In the genomic region with DNA sequence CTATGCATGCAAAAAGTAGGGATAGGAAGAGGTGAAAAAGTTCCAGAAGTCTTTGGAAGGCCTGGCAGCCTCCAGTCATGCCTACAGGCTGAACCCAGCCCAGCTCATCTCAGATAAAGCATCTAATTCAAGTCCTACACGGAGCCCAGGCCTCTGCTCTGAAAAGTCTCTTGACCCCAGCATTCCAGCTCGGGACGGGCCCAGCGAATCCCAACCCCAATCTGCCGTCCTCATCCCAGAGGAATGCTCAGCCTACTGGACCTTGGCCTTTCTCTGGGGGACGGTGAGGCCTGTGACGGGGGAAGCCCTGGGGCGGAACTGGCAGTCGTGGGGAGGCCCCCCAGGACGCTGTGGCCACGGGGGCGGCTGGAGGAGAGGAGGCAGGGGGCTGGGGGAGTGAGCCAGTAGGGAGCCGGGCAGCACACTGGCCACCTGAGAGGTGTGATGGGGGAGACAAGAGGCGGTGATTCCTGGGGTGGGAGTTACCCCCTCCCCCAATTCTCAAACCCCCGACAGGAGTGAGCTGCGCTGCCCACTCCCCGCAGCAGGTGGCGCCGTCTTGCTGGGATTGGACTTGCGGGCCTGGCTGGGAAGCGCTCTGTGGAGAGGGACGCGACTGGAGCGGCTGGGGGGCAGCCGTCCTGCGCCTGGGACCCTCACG, we compare ENCODE assay signal across 8 cellular contexts.
DNase-seq lines count a peak whose midpoint lies in the region; TF ChIP-seq lines count a peak whose summit lies in the region.

No MANE protein-coding gene starts in this region.

- peaks cover 17% of the 10 kb centered on the region for H3K4me1 Mint-ChIP-seq in activated CD4-positive, alpha-beta T cell treated with anti-CD3 and anti-CD28 coated beads, Interleukin-2, amount 10 ng/mL, durations not matched to agents 7 days and 5 days

- 26% methylated on average over 27 of the region's 27 CpGs for WGBS in liver

- H3K9me3 ChIP-seq in MG63 (peaks cover 3% of the 10 kb centered on the region; the same call in 1 of the 2 replicates), liver (ENCODE audit: control insufficient read depth in 4 of 4, low read length in 3 of 4) (no peaks in the 10 kb centered on the region)

- no peaks in the 10 kb centered on the region for H3K36me3 ChIP-seq in MG63
- H3K36me3 ChIP-seq in liver (ENCODE audit: control insufficient read depth in 4 of 4, insufficient read depth in 3 of 4, low read depth in 1 of 4, low read length in 3 of 4), result no peaks in the 10 kb centered on the region

- DNase-seq in EL (peak; percentile 95), MG63 (peak; percentile 75), dedifferentiated amniotic fluid mesenchymal stem cell (ENCODE audit: extremely low spot score) (peak; percentile 45), middle frontal gyrus (ENCODE audit: extremely low spot score, low spot score) (no peak), DMS153 treated with DMSO at 0.1 percent for 48 hours (lab: John Stamatoyannopoulos, UW; ENCODE audit: unreplicated experiment) (no peak)
- DNase-seq in activated CD4-positive, alpha-beta T cell treated with anti-CD3 and anti-CD28 coated beads, Interleukin-2, amount 10 ng/mL, durations not matched to agents 7 days and 5 days, result peak; percentile 36
- peak; percentile 63 for DNase-seq in stimulated activated CD4-positive, alpha-beta T cell treated with anti-CD3 and anti-CD28 coated beads, Interleukin-4, amount 100 ng/mL, for 1 hour

- POLR2A ChIA-PET in activated CD4-positive, alpha-beta T cell treated with anti-CD3 and anti-CD28 coated beads, Interleukin-2, amount 10 ng/mL, durations not matched to agents 7 days and 5 days (lab: Charles Lee), result interaction anchor here (0.8 kb wide), 1 partner anchor 250 kb away, joined by 5 read pairs; no protein-coding TSS in a partner anchor

- H3K9ac ChIP-seq in liver (ENCODE audit: low read depth in 1 of 2, low read length in 2 of 2), result no peak overlapping the region

- no peaks in the 10 kb centered on the region for H3K27me3 ChIP-seq in MG63
- H3K27me3 ChIP-seq in liver (ENCODE audit: control insufficient read depth in 4 of 4, insufficient read depth in 4 of 4, low read length in 3 of 4), result no peaks in the 10 kb centered on the region

- H3K36me3 Mint-ChIP-seq in activated CD4-positive, alpha-beta T cell treated with anti-CD3 and anti-CD28 coated beads, Interleukin-2, amount 10 ng/mL, durations not matched to agents 7 days and 5 days (ENCODE audit: low read depth), result no peaks in the 10 kb centered on the region

- H3K4me1 ChIP-seq in liver (ENCODE audit: control insufficient read depth in 4 of 4, insufficient read depth in 4 of 4, low read length in 3 of 4), result peaks cover 16 to 39% (median 25%) of the 10 kb centered on the region in 4 donors

- no peaks in the 10 kb centered on the region for H3K9me3 Mint-ChIP-seq in activated CD4-positive, alpha-beta T cell treated with anti-CD3 and anti-CD28 coated beads, Interleukin-2, amount 10 ng/mL, durations not matched to agents 7 days and 5 days

- H3K4me3 ChIP-seq in MG63 (no peak overlapping the region), liver (ENCODE audit: low read depth in 1 of 3, low read length in 3 of 3) (peak overlapping the region in 1 of 3 donors; percentile 22)

- TF ChIP-seq RAD21 in liver (IDR thresholded peaks at IDR 0.05), result peak; percentile 92 to 96

- H3K27ac ChIP-seq in liver (ENCODE audit: low read depth in 1 of 2, low read length in 2 of 2), result no peak overlapping the region

- no peak overlapping the region for H3K4me3 Mint-ChIP-seq in activated CD4-positive, alpha-beta T cell treated with anti-CD3 and anti-CD28 coated beads, Interleukin-2, amount 10 ng/mL, durations not matched to agents 7 days and 5 days

- no peak overlapping the region for H3K27ac Mint-ChIP-seq in activated CD4-positive, alpha-beta T cell treated with anti-CD3 and anti-CD28 coated beads, Interleukin-2, amount 10 ng/mL, durations not matched to agents 7 days and 5 days

- peak; percentile 89 for TF ChIP-seq CTCF in liver (IDR thresholded peaks at IDR 0.05; ENCODE audit: low read depth, low read length, missing input control)

- CTCF ChIA-PET in activated CD4-positive, alpha-beta T cell treated with anti-CD3 and anti-CD28 coated beads, Interleukin-2, amount 10 ng/mL, durations not matched to agents 7 days and 5 days (lab: Charles Lee), result interaction anchor here (0.6 to 2.8 kb wide), 9 partner anchors 11 to 510 kb away, joined by 3 to 10 read pairs (median 4); a partner anchor contains a TSS

- H3K27me3 Mint-ChIP-seq in activated CD4-positive, alpha-beta T cell treated with anti-CD3 and anti-CD28 coated beads, Interleukin-2, amount 10 ng/mL, durations not matched to agents 7 days and 5 days, result no peaks in the 10 kb centered on the region

TF ChIP-seq in liver, 16 proteins besides CTCF, POLR2A, EP300 and RAD21:
- TF ChIP-seq, protein P1, sequence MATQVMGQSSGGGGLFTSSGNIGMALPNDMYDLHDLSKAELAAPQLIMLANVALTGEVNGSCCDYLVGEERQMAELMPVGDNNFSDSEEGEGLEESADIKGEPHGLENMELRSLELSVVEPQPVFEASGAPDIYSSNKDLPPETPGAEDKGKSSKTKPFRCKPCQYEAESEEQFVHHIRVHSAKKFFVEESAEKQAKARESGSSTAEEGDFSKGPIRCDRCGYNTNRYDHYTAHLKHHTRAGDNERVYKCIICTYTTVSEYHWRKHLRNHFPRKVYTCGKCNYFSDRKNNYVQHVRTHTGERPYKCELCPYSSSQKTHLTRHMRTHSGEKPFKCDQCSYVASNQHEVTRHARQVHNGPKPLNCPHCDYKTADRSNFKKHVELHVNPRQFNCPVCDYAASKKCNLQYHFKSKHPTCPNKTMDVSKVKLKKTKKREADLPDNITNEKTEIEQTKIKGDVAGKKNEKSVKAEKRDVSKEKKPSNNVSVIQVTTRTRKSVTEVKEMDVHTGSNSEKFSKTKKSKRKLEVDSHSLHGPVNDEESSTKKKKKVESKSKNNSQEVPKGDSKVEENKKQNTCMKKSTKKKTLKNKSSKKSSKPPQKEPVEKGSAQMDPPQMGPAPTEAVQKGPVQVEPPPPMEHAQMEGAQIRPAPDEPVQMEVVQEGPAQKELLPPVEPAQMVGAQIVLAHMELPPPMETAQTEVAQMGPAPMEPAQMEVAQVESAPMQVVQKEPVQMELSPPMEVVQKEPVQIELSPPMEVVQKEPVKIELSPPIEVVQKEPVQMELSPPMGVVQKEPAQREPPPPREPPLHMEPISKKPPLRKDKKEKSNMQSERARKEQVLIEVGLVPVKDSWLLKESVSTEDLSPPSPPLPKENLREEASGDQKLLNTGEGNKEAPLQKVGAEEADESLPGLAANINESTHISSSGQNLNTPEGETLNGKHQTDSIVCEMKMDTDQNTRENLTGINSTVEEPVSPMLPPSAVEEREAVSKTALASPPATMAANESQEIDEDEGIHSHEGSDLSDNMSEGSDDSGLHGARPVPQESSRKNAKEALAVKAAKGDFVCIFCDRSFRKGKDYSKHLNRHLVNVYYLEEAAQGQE (IDR thresholded peaks at IDR 0.05), result no peak
- TF ChIP-seq FOXA2 (IDR thresholded peaks at IDR 0.05), result no peak
- TF ChIP-seq RXRA (IDR thresholded peaks at IDR 0.05), result peak in 1 of 2 donors; percentile 14
- TF ChIP-seq NR2F2 (IDR thresholded peaks at IDR 0.05), result peak; percentile 62
- TF ChIP-seq SP1 (IDR thresholded peaks at IDR 0.05), result peak; percentile 36
- TF ChIP-seq, protein P2, sequence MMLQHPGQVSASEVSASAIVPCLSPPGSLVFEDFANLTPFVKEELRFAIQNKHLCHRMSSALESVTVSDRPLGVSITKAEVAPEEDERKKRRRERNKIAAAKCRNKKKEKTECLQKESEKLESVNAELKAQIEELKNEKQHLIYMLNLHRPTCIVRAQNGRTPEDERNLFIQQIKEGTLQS (IDR thresholded peaks at IDR 0.05), result no peak

Comparison
In these comparisons a context has a peak if more than half of its experiments do, and no peak if none do; other contexts are left out.
1. DNase-seq: peak in EL (single experiment), MG63 (single experiment), activated CD4-positive, alpha-beta T cell treated with anti-CD3 and anti-CD28 coated beads, Interleukin-2, amount 10 ng/mL, durations not matched to agents 7 days and 5 days (single experiment), dedifferentiated amniotic fluid mesenchymal stem cell (single experiment) and stimulated activated CD4-positive, alpha-beta T cell treated with anti-CD3 and anti-CD28 coated beads, Interleukin-4, amount 100 ng/mL, for 1 hour (single experiment); none in middle frontal gyrus (single experiment) and DMS153 treated with DMSO at 0.1 percent for 48 hours (single experiment).